Comparison of ENCODE assay signal across 27 cellular contexts in genomic region chr6:63464060-63464459, GRCh38.
"Had no signal": no experiment of that assay in that cellular context is flagged by ENCODE, and none has a peak within 500 bp of the region (broad histone marks: within the 10 kb centered on the region; RNA-seq: fewer than 3 reads in every experiment).

No MANE protein-coding gene starts in this region.

- ATAC-seq: stimulated activated effector memory CD8-positive, alpha-beta T cell treated with anti-CD3 and anti-CD28 coated beads, Interleukin-12 subunit alpha, Interleukin-12 subunit beta, amount 100 ng/mL, for 72 hours; stimulated activated memory B cell treated with anti-CD40 and anti-IgM and Interleukin-4, amounts not matched to agents 10 μg/mL and 1 μg/mL and 100 μg/mL, for 72 hours; stimulated activated naive B cell treated with anti-CD40 and anti-IgM and Interleukin-4, amounts not matched to agents 10 μg/mL and 1 μg/mL and 100 μg/mL, for 72 hours; stimulated activated naive CD8-positive, alpha-beta T cell treated with anti-CD3 and anti-CD28 coated beads, Interleukin-15, amount 100 ng/mL, for 72 hours; stimulated activated naive CD8-positive, alpha-beta T cell treated with anti-CD3 and anti-CD28 coated beads, Interleukin-15, Interleukin-2, amounts not matched to agents 100 U/mL and 50 U/mL, for 24 hours; upper lobe of right lung had no signal

- FAIRE-seq: urothelium cell line had no signal

- H3K9me3 ChIP-seq: stomach, suprapubic skin, testis, thoracic aorta, thyroid gland, tibial artery, tibial nerve, transverse colon, upper lobe of left lung, upper lobe of right lung, uterus, vagina had no signal

- H3K4me3 ChIP-seq: stomach, suprapubic skin, testis, thoracic aorta, thyroid gland, tibial artery, tibial nerve, transverse colon, upper lobe of left lung, upper lobe of right lung, uterus, vagina had no signal

- H3K27me3 ChIP-seq: stomach, suprapubic skin, testis, thyroid gland, tibial artery, tibial nerve, transverse colon, upper lobe of left lung, upper lobe of right lung, uterus, vagina had no signal

- H3K27ac ChIP-seq: stomach, suprapubic skin, testis, thoracic aorta, thyroid gland, tibial artery, tibial nerve, transverse colon, upper lobe of left lung, upper lobe of right lung, uterus, vagina had no signal

- DNase-seq: stimulated activated CD4-positive, alpha-beta T cell treated with anti-CD3 and anti-CD28 coated beads, Interleukin-2, amount 100 ng/mL, for 48 hours; stimulated activated CD4-positive, alpha-beta T cell treated with anti-CD3 and anti-CD28 coated beads, Interleukin-4, amount 100 ng/mL, for 1 hour; stimulated activated CD4-positive, alpha-beta T cell treated with anti-CD3 and anti-CD28 coated beads, Interleukin-4, amount 100 ng/mL, for 24 hours; stimulated activated CD4-positive, alpha-beta T cell treated with anti-CD3 and anti-CD28 coated beads, Interleukin-4, amount 100 ng/mL, for 4 hours; stimulated activated CD8-positive, alpha-beta memory T cell treated with anti-CD3 and anti-CD28 coated beads, Interleukin-4, amount 100 ng/mL, for 48 hours; stimulated activated naive B cell treated with anti-CD40 and anti-IgM and Interleukin-4, amounts not matched to agents 10 μg/mL and 1 μg/mL and 100 μg/mL, for 72 hours; stimulated activated naive CD4-positive, alpha-beta T cell; stimulated activated naive CD4-positive, alpha-beta T cell treated with Interleukin-2 at 50 U/mL for 16 hours; stimulated activated naive CD8-positive, alpha-beta T cell treated with anti-CD3 and anti-CD28 coated beads, Interleukin-15, amount 100 ng/mL, for 72 hours; stimulated activated naive CD8-positive, alpha-beta T cell treated with anti-CD3 and anti-CD28 coated beads, Interleukin-15, Interleukin-2, amounts not matched to agents 100 U/mL and 50 U/mL, for 24 hours; stomach; substantia nigra; testis; thyroid gland; tibial artery; transverse colon; trophoblast cell; upper lobe of left lung; upper lobe of right lung; uterus had no signal

- H3K4me1 ChIP-seq: stomach, suprapubic skin, testis, thyroid gland, tibial artery, tibial nerve, upper lobe of left lung, upper lobe of right lung, uterus, vagina had no signal

- H3K36me3 ChIP-seq: stomach, suprapubic skin, thoracic aorta, thyroid gland, tibial artery, tibial nerve, transverse colon, upper lobe of left lung, upper lobe of right lung, uterus, vagina had no signal
